In genomic region chr18:26226229-26227050, GRCh38 we compare ENCODE assay signal across 1 cellular context.
TF ChIP-seq lines count a peak whose summit lies in the region.

TAF4B (plus strand) TSS chr18:26226445; CDS start chr18:26226934, 489 bp downstream.

TF ChIP-seq in GM12878, 131 proteins besides CTCF, POLR2A, EP300 and RAD21 (continued from another document):
- peak; percentile 98 for TF ChIP-seq MAX (IDR thresholded peaks at IDR 0.05; ENCODE audit: low read depth, low read length)
- 0 out of 2 replicates have a peak, but pooled peaks have one; percentile 14 for TF ChIP-seq BRCA1 (IDR thresholded peaks at IDR 0.05; ENCODE audit: low read depth, low read length)
- no peak for TF ChIP-seq KAT2A (conservative IDR thresholded peaks at IDR 0.05; ENCODE audit: control insufficient read depth, low read depth, low read length)
- no peak for TF ChIP-seq CBX3 (IDR thresholded peaks at IDR 0.05; ENCODE audit: borderline replicate concordance, low read depth)
- peak; percentile 79 for TF ChIP-seq IKZF1 (conservative IDR thresholded peaks at IDR 0.05)
- no peak for TF ChIP-seq HSF1 (IDR thresholded peaks at IDR 0.05; ENCODE audit: low read depth, low read length)
- peak; percentile 39; the same call in 1 of the 2 replicates for TF ChIP-seq PKNOX1 (IDR thresholded peaks at IDR 0.05)
- TF ChIP-seq SMC3 (IDR thresholded peaks at IDR 0.05; ENCODE audit: borderline replicate concordance, low read length) = no peak
- TF ChIP-seq TCF3 (IDR thresholded peaks at IDR 0.05; ENCODE audit: borderline replicate concordance, insufficient read depth, low read depth, low read length) = no peak
- TF ChIP-seq ZNF24 (IDR thresholded peaks at IDR 0.05) = 0 out of 2 replicates have a peak, but pooled peaks have one; percentile 10
- no peak for TF ChIP-seq YBX1 (IDR thresholded peaks at IDR 0.05)
- TF ChIP-seq DPF2 (IDR thresholded peaks at IDR 0.05) = peak; percentile 87
- no peak for TF ChIP-seq SUPT20H (IDR thresholded peaks at IDR 0.05; ENCODE audit: borderline replicate concordance, control insufficient read depth, low read depth, low read length)
- no peak for TF ChIP-seq ZSCAN29 (IDR thresholded peaks at IDR 0.05)
- TF ChIP-seq SREBF2 (IDR thresholded peaks at IDR 0.05; ENCODE audit: low read length) = no peak
- TF ChIP-seq ZBTB4 (CRISPR knock-in tag; IDR thresholded peaks at IDR 0.05) = no peak
- TF ChIP-seq ZNF687 (IDR thresholded peaks at IDR 0.05) = peak; percentile 81
- TF ChIP-seq HDAC6 (IDR thresholded peaks at IDR 0.05; ENCODE audit: unreplicated experiment) = no peak
- TF ChIP-seq NR2C1 (IDR thresholded peaks at IDR 0.05) = no peak
- peak; percentile 75; the same call in 1 of the 2 replicates for TF ChIP-seq ASH2L (IDR thresholded peaks at IDR 0.05; ENCODE audit: borderline replicate concordance, low read depth)
- TF ChIP-seq ATF3 (IDR thresholded peaks at IDR 0.05; ENCODE audit: borderline replicate concordance, extremely low read depth, low read depth, low read length) = peak; percentile 20; the same call in 1 of the 2 replicates
- TF ChIP-seq BHLHE40 (IDR thresholded peaks at IDR 0.05; ENCODE audit: borderline replicate concordance in 1 of 2, low read depth in 2 of 2, low read length in 1 of 2) = peak; percentile 81 to 96
- TF ChIP-seq USF2 (IDR thresholded peaks at IDR 0.05; ENCODE audit: borderline replicate concordance, low read depth, low read length) = peak; percentile 45
- TF ChIP-seq HCFC1 (IDR thresholded peaks at IDR 0.05; ENCODE audit: low read length) = no peak
- TF ChIP-seq ZZZ3 (IDR thresholded peaks at IDR 0.05; ENCODE audit: control insufficient read depth, insufficient read length, low read depth) = no peak
- TF ChIP-seq CBFB (IDR thresholded peaks at IDR 0.05; ENCODE audit: low read depth) = peak; percentile 30; the same call in 1 of the 2 replicates
- TF ChIP-seq RFX5 (IDR thresholded peaks at IDR 0.05; ENCODE audit: low read depth, low read length) = peak; percentile 82
- peak; percentile 64 to 80; a peak in 3 of 4 replicates for TF ChIP-seq IKZF2 (IDR thresholded peaks at IDR 0.05)
- TF ChIP-seq ZBTB11 (CRISPR knock-in tag; IDR thresholded peaks at IDR 0.05) = no peak
- no peak; the same call in 1 of the 2 replicates for TF ChIP-seq REST (IDR thresholded peaks at IDR 0.05; ENCODE audit: low read depth, low read length)
- peak; percentile 82 for TF ChIP-seq ATF7 (IDR thresholded peaks at IDR 0.05; ENCODE audit: low read depth)
